In the genomic region with DNA sequence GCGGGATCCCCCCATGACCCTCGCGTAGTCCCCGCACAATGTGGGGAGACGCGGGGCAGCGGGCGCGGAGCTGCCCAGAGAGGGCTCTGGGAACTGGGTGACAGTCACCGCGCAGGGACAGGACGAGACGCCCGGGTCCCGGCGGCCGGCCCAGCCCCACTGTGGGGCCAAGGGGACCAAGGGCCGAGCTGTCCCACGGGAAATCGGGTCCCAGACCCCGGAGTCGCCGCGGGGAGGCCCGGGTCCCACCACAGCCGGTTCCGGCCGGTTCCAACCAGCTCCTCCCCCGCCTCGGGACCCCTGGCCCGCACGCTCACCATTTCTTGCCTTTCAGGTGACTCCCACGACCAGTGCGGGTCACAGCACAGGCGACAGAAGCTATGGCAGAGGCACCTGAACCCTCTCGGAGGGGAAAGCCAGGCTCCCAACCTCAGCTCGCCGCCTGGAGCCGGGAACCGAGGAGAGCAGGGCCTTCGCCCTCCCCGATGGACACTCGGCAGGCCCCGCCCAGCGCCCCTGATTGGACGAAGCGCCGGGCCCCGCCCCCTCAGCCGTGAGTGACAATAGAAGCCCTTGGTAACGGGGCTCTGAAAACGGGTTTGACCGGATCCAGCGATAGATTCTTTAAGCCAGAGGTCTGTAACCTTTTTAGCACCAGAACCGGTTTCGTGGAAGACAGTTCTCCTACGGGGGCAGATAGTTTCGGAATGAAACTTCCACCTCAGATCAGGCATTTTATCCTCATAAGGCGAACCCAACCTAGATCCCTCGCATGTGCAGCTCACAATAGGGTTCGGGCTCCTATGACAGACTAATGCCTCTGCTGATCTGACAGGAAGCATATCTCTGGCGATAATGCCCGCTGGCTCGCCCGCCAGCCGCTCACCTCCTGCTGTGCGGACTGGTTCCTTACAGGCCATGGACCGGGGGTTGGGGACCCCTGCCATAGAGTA, we compare ENCODE assay signal across 8 cellular contexts. TPM values are rescaled to one million over a fixed set of nuclear protein-coding genes. Genes with fewer than 3 reads are reported as not detected.
A peak's percentile ranks its signal among the peaks of the same experiment; 100 is the strongest.
DNase-seq lines count a peak whose midpoint lies in the region; ATAC-seq and TF ChIP-seq lines count a peak whose summit lies in the region.

ZNF433 (minus strand) TSS at position 460 of the 953 bp plus-strand sequence; CDS start at position 320, 140 bp downstream.

- intact Hi-C loops in activated T-helper 2 cell treated with anti-CD3 and anti-CD28 coated beads, Interferon-gamma antibody, Interleukin-2, Interleukin-4, amounts not matched to agents 10 μg/mL and 5 μg/mL and 100 μg/mL, durations not matched to agents 14 hours and 24 hours and 36 hours (cut with micrococcal nuclease): no loop called here

- H3K4me1 Mint-ChIP-seq in activated T-helper 2 cell treated with anti-CD3 and anti-CD28 coated beads, Interferon-gamma antibody, Interleukin-2, Interleukin-4, amounts not matched to agents 10 μg/mL and 5 μg/mL and 100 μg/mL, durations not matched to agents 14 hours and 24 hours and 36 hours (ENCODE audit: low read depth): no peaks in the 10 kb centered on the region

- peak within 1 kb of the TSS; percentile 80 for H3K4me3 Mint-ChIP-seq in activated T-helper 2 cell treated with anti-CD3 and anti-CD28 coated beads, Interferon-gamma antibody, Interleukin-2, Interleukin-4, amounts not matched to agents 10 μg/mL and 5 μg/mL and 100 μg/mL, durations not matched to agents 14 hours and 24 hours and 36 hours (ENCODE audit: low read depth)

- H3K36me3 ChIP-seq in Peyer's patch (no peaks in the 10 kb centered on the region), muscle layer of duodenum (ENCODE audit: control insufficient read depth in 1 of 2, insufficient read depth in 2 of 2, low read length in 2 of 2) (no peaks in the 10 kb centered on the region)

- TF ChIP-seq CTCF in Peyer's patch (IDR thresholded peaks at IDR 0.05): no peak

- peaks cover 43% of the 10 kb centered on the region for H3K9me3 Mint-ChIP-seq in activated T-helper 2 cell treated with anti-CD3 and anti-CD28 coated beads, Interferon-gamma antibody, Interleukin-2, Interleukin-4, amounts not matched to agents 10 μg/mL and 5 μg/mL and 100 μg/mL, durations not matched to agents 14 hours and 24 hours and 36 hours

- peaks cover 13% of the 10 kb centered on the region for H3K36me3 Mint-ChIP-seq in activated T-helper 2 cell treated with anti-CD3 and anti-CD28 coated beads, Interferon-gamma antibody, Interleukin-2, Interleukin-4, amounts not matched to agents 10 μg/mL and 5 μg/mL and 100 μg/mL, durations not matched to agents 14 hours and 24 hours and 36 hours (ENCODE audit: low read depth)

- no peaks in the 10 kb centered on the region for H3K4me1 ChIP-seq in Peyer's patch
- H3K4me1 ChIP-seq in muscle layer of duodenum (ENCODE audit: control insufficient read depth in 1 of 2, insufficient read depth in 2 of 2, low read length in 2 of 2): peaks cover 0 to 5% of the 10 kb centered on the region in 2 donors

- H3K27me3 ChIP-seq in Peyer's patch (no peaks in the 10 kb centered on the region), muscle layer of duodenum (ENCODE audit: low read depth, low read length) (no peaks in the 10 kb centered on the region)

- peak; percentile 72 for ATAC-seq in GM18873 (IDR thresholded peaks at IDR 0.05; ENCODE audit: low FRiP score, unreplicated experiment)
- ATAC-seq in HG03457 (IDR thresholded peaks at IDR 0.05; ENCODE audit: unreplicated experiment): peak; percentile 76

- DNase-seq in A172 (ENCODE audit: low spot score) (peak; percentile 78), Peyer's patch (peak; percentile 92 to 96 (median 95)), fibroblast of gingiva (ENCODE audit: low read depth) (peak; percentile 83)
- peak; percentile 30 for DNase-seq in activated T-helper 2 cell treated with anti-CD3 and anti-CD28 coated beads, Interferon-gamma antibody, Interleukin-2, Interleukin-4, amounts not matched to agents 10 μg/mL and 5 μg/mL and 100 μg/mL, durations not matched to agents 14 hours and 24 hours and 36 hours (ENCODE audit: low spot score)
- peak; percentile 61 for DNase-seq in stimulated activated CD8-positive, alpha-beta memory T cell treated with anti-CD3 and anti-CD28 coated beads, Interleukin-7, amount 100 ng/mL, for 24 hours (ENCODE audit: low read depth)

- H3K4me3 ChIP-seq in Peyer's patch (peak within 1 kb of the TSS; percentile 56 to 70 (median 60)), muscle layer of duodenum (ENCODE audit: low read depth in 1 of 2, low read length in 2 of 2) (peak within 1 kb of the TSS; percentile 83 to 87)

- peak within 1 kb of the TSS; percentile 42 for H3K27ac Mint-ChIP-seq in activated T-helper 2 cell treated with anti-CD3 and anti-CD28 coated beads, Interferon-gamma antibody, Interleukin-2, Interleukin-4, amounts not matched to agents 10 μg/mL and 5 μg/mL and 100 μg/mL, durations not matched to agents 14 hours and 24 hours and 36 hours

- H3K9me3 ChIP-seq in Peyer's patch (no peaks in the 10 kb centered on the region), muscle layer of duodenum (ENCODE audit: control insufficient read depth in 1 of 2, low read length in 2 of 2) (no peaks in the 10 kb centered on the region)

- H3K27ac ChIP-seq in Peyer's patch: peak within 1 kb of the TSS; percentile 55 to 80 (median 70)
- H3K27ac ChIP-seq in muscle layer of duodenum (ENCODE audit: low read length): peak within 1 kb of the TSS; percentile 63

- H3K27me3 Mint-ChIP-seq in activated T-helper 2 cell treated with anti-CD3 and anti-CD28 coated beads, Interferon-gamma antibody, Interleukin-2, Interleukin-4, amounts not matched to agents 10 μg/mL and 5 μg/mL and 100 μg/mL, durations not matched to agents 14 hours and 24 hours and 36 hours (ENCODE audit: low read depth): no peaks in the 10 kb centered on the region

- no peak for TF ChIP-seq POLR2A in Peyer's patch (IDR thresholded peaks at IDR 0.05)

RNA-seq across cellular contexts. Expression of gene ZNF433, which starts in this region (rescaled TPM):
- 7.2 and 11.3 TPM in 2 replicates for total RNA-seq in A172 (2014; rRNA removed; shearing (Covaris generic))
- 1 to 10 TPM in 2 of 4 donors, under 1 TPM in 1, not detected in 1; 0.35 to 3.5 (median 1.7) TPM for total RNA-seq in Peyer's patch
- total RNA-seq in activated T-helper 2 cell treated with anti-CD3 and anti-CD28 coated beads, Interferon-gamma antibody, Interleukin-2, Interleukin-4, amounts not matched to agents 10 μg/mL and 5 μg/mL and 100 μg/mL, durations not matched to agents 14 hours and 24 hours and 36 hours: 0.55 TPM in 2 replicates

Comparison
In these comparisons a context has a peak if more than half of its experiments do, and no peak if none do; other contexts are left out.
1. Peak in every context shown above with its lines: DNase-seq, ATAC-seq, H3K4me3 ChIP-seq and H3K27ac ChIP-seq.
2. Peak in DNase-seq in activated T-helper 2 cell treated with anti-CD3 and anti-CD28 coated beads, Interferon-gamma antibody, Interleukin-2, Interleukin-4, amounts not matched to agents 10 μg/mL and 5 μg/mL and 100 μg/mL, durations not matched to agents 14 hours and 24 hours and 36 hours; RNA of the gene not detected or under 1 TPM.
3. DNase-seq: peak in every context shown above with its lines; median percentile 95 in Peyer's patch; 83 in fibroblast of gingiva; 78 in A172; 61 in stimulated activated CD8-positive, alpha-beta memory T cell treated with anti-CD3 and anti-CD28 coated beads, Interleukin-7, amount 100 ng/mL, for 24 hours; 30 in activated T-helper 2 cell treated with anti-CD3 and anti-CD28 coated beads, Interferon-gamma antibody, Interleukin-2, Interleukin-4, amounts not matched to agents 10 μg/mL and 5 μg/mL and 100 μg/mL, durations not matched to agents 14 hours and 24 hours and 36 hours.